In the genomic region with DNA sequence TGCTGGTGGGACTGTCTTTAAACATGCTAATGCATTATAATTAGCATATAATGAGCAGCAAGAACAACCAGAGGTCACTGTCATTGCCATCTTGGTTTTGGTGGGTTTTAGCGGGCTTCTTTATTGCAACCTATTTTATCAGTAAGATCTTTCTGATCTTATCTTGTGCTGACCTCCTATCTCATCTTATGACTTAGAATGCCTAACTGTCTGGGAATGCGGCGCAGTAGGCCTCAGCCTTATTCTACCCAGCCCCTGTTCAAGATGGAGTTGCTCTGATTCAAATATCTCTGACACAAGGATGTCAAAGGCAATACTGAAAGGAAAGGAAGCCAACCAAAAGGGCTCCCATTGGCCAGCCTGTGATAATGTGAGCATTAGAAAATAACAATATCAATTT, we compare ENCODE assay signal across 28 cellular contexts.
"Had no signal": no experiment of that assay in that cellular context is flagged by ENCODE, and none has a peak within 500 bp of the region (broad histone marks: within the 10 kb centered on the region; RNA-seq: fewer than 3 reads in every experiment).

No MANE protein-coding gene starts in this region.

- H3K36me3 ChIP-seq: adrenal gland, breast epithelium, MG63, SJCRH30 had no signal

- H3K27me3 Mint-ChIP-seq: activated CD4-positive, alpha-beta T cell treated with anti-CD3 and anti-CD28 coated beads for 36 hours; activated CD4-positive, alpha-beta T cell treated with anti-CD3 and anti-CD28 coated beads, Interleukin-2, amount 10 ng/mL, durations not matched to agents 7 days and 5 days; activated T-cell treated with anti-CD3 and anti-CD28 coated beads, Interleukin-2, amount 50 U/mL, for 24 hours had no signal

- H3K9me3 ChIP-seq: adrenal gland, body of pancreas, breast epithelium, MG63, SJCRH30 had no signal

- H3K4me1 ChIP-seq: breast epithelium, SJCRH30 had no signal

- H3K27me3 ChIP-seq: adrenal gland, body of pancreas, breast epithelium, MG63, SJCRH30 had no signal

- H3K27ac ChIP-seq: adrenal gland, body of pancreas, breast epithelium, SJCRH30 had no signal

- H3K27ac Mint-ChIP-seq: activated CD4-positive, alpha-beta T cell treated with anti-CD3 and anti-CD28 coated beads for 36 hours; activated CD4-positive, alpha-beta T cell treated with anti-CD3 and anti-CD28 coated beads, Interleukin-2, amount 10 ng/mL, durations not matched to agents 7 days and 5 days; activated CD8-positive, alpha-beta T cell treated with anti-CD3 and anti-CD28 coated beads, Interleukin-2, amount 10 ng/mL, durations not matched to agents 7 days and 5 days; activated naive CD4-positive, alpha-beta T cell treated with anti-CD3 and anti-CD28 coated beads for 36 hours; activated naive CD4-positive, alpha-beta T cell treated with anti-CD3 and anti-CD28 coated beads, Interleukin-2, amount 50 U/mL, for 72 hours; activated T-cell treated with anti-CD3 and anti-CD28 coated beads, Interleukin-2, amount 50 U/mL, for 24 hours; activated T-helper 2 cell treated with anti-CD3 and anti-CD28 coated beads, Interferon-gamma antibody, Interleukin-2, Interleukin-4, amounts not matched to agents 10 μg/mL and 5 μg/mL and 100 μg/mL, durations not matched to agents 14 hours and 24 hours and 36 hours; T-helper 1 cell treated with Interleukin-12 subunit alpha and Interleukin-12 subunit beta and Interleukin-4 antibody, amounts not matched to agents 30 μg/mL and 1 μg/mL, for 36 hours; T-helper 2 cell treated with Interferon-gamma antibody and Interleukin-4, amounts not matched to agents 5 μg/mL and 100 μg/mL, for 36 hours had no signal

- H3K4me3 ChIP-seq: adrenal gland, body of pancreas, breast epithelium, MG63, SJCRH30, SK-N-MC had no signal

- H3K36me3 Mint-ChIP-seq: activated naive CD4-positive, alpha-beta T cell treated with anti-CD3 and anti-CD28 coated beads, Interleukin-2, amount 50 U/mL, for 72 hours had no signal

- H3K4me3 Mint-ChIP-seq: activated CD4-positive, alpha-beta T cell treated with anti-CD3 and anti-CD28 coated beads for 36 hours; activated CD4-positive, alpha-beta T cell treated with anti-CD3 and anti-CD28 coated beads, Interleukin-2, amount 10 ng/mL, durations not matched to agents 7 days and 5 days; activated CD8-positive, alpha-beta T cell treated with anti-CD3 and anti-CD28 coated beads, Interleukin-2, amount 10 ng/mL, durations not matched to agents 7 days and 5 days; activated naive CD4-positive, alpha-beta T cell treated with anti-CD3 and anti-CD28 coated beads for 36 hours; activated T-cell treated with anti-CD3 and anti-CD28 coated beads, Interleukin-2, amount 50 U/mL, for 24 hours; T-helper 1 cell treated with Interleukin-12 subunit alpha and Interleukin-12 subunit beta and Interleukin-4 antibody, amounts not matched to agents 30 μg/mL and 1 μg/mL, for 36 hours; T-helper 2 cell treated with Interferon-gamma antibody and Interleukin-4, amounts not matched to agents 5 μg/mL and 100 μg/mL, for 36 hours had no signal

- H3K9me3 Mint-ChIP-seq: activated CD4-positive, alpha-beta T cell treated with anti-CD3 and anti-CD28 coated beads, Interleukin-2, amount 10 ng/mL, durations not matched to agents 7 days and 5 days; activated naive CD4-positive, alpha-beta T cell treated with anti-CD3 and anti-CD28 coated beads for 36 hours; activated naive CD4-positive, alpha-beta T cell treated with anti-CD3 and anti-CD28 coated beads, Interleukin-2, amount 50 U/mL, for 72 hours; activated T-cell treated with anti-CD3 and anti-CD28 coated beads, Interleukin-2, amount 50 U/mL, for 24 hours; activated T-helper 2 cell treated with anti-CD3 and anti-CD28 coated beads, Interferon-gamma antibody, Interleukin-2, Interleukin-4, amounts not matched to agents 10 μg/mL and 5 μg/mL and 100 μg/mL, durations not matched to agents 14 hours and 24 hours and 36 hours; T-helper 1 cell treated with Interleukin-12 subunit alpha and Interleukin-12 subunit beta and Interleukin-4 antibody, amounts not matched to agents 30 μg/mL and 1 μg/mL, for 36 hours; T-helper 2 cell treated with Interferon-gamma antibody and Interleukin-4, amounts not matched to agents 5 μg/mL and 100 μg/mL, for 36 hours had no signal

- DNase-seq: activated CD4-positive, alpha-beta T cell treated with anti-CD3 and anti-CD28 coated beads for 36 hours; activated CD4-positive, alpha-beta T cell treated with anti-CD3 and anti-CD28 coated beads, Interleukin-2, amount 10 ng/mL, durations not matched to agents 7 days and 5 days; activated CD4-positive, alpha-beta T cell treated with anti-CD3 and anti-CD28 coated beads, Interleukin-2, amount 50 U/mL, for 48 hours; activated CD8-positive, alpha-beta T cell treated with anti-CD3 and anti-CD28 coated beads, Interleukin-2, amount 10 ng/mL, durations not matched to agents 7 days and 5 days; activated gamma-delta T cell treated with Interleukin-2 at 50 U/mL for 16 hours; activated naive CD4-positive, alpha-beta T cell treated with anti-CD3 and anti-CD28 coated beads for 36 hours; activated T-cell treated with anti-CD3 and anti-CD28 coated beads, Interleukin-2, amount 50 U/mL, for 24 hours; adrenal gland; body of pancreas; Kasumi-1; KG1; MG63; NCI-H1048; NCI-H1105 treated with DMSO at 0.1 percent for 48 hours; NCI-H1436; NCI-H1694; NCI-H1930; NCI-H2081 treated with DMSO at 0.1 percent for 48 hours; NCI-H345; NCI-H524 treated with DMSO at 0.1 percent for 48 hours; RPMI8226; SJCRH30 had no signal
